ENCODE assay signal across 11 cellular contexts in genomic region chr2:97005353-97005752, GRCh38. TPM values are rescaled to one million over a fixed set of nuclear protein-coding genes. Genes with fewer than 3 reads are reported as not detected.
DNase-seq lines count a peak whose midpoint lies in the region; ATAC-seq and TF ChIP-seq lines count a peak whose summit lies in the region.
"Had no signal": no experiment of that assay in that cellular context is flagged by ENCODE, and none has a peak within 500 bp of the region (broad histone marks: within the 10 kb centered on the region; RNA-seq: fewer than 3 reads in every experiment).

No MANE protein-coding gene starts in this region.

- H2AFZ ChIP-seq in fibroblast of lung (ENCODE audit: low read length), result no peak overlapping the region

- H3K27me3 ChIP-seq in A673 (replicated peaks; ENCODE audit: insufficient read depth, low read depth, low read length, poor library complexity) (peaks cover 29% of the 10 kb centered on the region), fibroblast of lung (ENCODE audit: control insufficient read depth, insufficient read depth, low read length) (no peaks in the 10 kb centered on the region)

- TF ChIP-seq CTCF in A673 (conservative IDR thresholded peaks at IDR 0.05; ENCODE audit: low read depth, low read length) (peak; percentile 54), fibroblast of lung (conservative IDR thresholded peaks at IDR 0.05 in 1 of 2, IDR thresholded peaks at IDR 0.05 in 1 of 2; ENCODE audit: low read depth in 1 of 2, low read length in 2 of 2) (peak; percentile 42 to 57)

- H3K79me2 ChIP-seq in fibroblast of lung (ENCODE audit: control insufficient read depth, insufficient read depth, low read length), result no peaks in the 10 kb centered on the region

- DNase-seq in A673 (ENCODE audit: low spot score) (peak; percentile 33), ELR (ENCODE audit: low read depth) (peak; percentile 45), OCI-M1 (lab: John Stamatoyannopoulos, UW) (peak; percentile 17), fibroblast of lung (ENCODE audit: low read depth in 2 of 2) (peak in 1 of 2 donors; percentile 4), H4 (ENCODE audit: low spot score) (no peak)
- DNase-seq in activated T-cell treated with anti-CD3 and anti-CD28 coated beads, Interleukin-2, amount 50 U/mL, for 4 hours, result no peak
- DNase-seq: NCI-H187 treated with DMSO at 0.1 percent for 48 hours; stimulated activated CD4-positive, alpha-beta T cell treated with anti-CD3 and anti-CD28 coated beads, Interleukin-2, amount 100 ng/mL, for 24 hours had no signal

- H4K20me1 ChIP-seq in fibroblast of lung (ENCODE audit: control insufficient read depth, extremely low read depth, insufficient read depth, low read length), result no peaks in the 10 kb centered on the region

- H3K4me3 Mint-ChIP-seq in activated T-cell treated with anti-CD3 and anti-CD28 coated beads, Interleukin-2, amount 50 U/mL, for 4 hours, result no peak overlapping the region

- no peak for ATAC-seq in activated T-cell treated with anti-CD3 and anti-CD28 coated beads, Interleukin-2, amount 50 U/mL, for 4 hours
- ATAC-seq in HG03457 (IDR thresholded peaks at IDR 0.05; ENCODE audit: unreplicated experiment), result no peak
- no peak for ATAC-seq in HG03442 (IDR thresholded peaks at IDR 0.05; ENCODE audit: unreplicated experiment)

- no peaks in the 10 kb centered on the region for H3K36me3 Mint-ChIP-seq in activated T-cell treated with anti-CD3 and anti-CD28 coated beads, Interleukin-2, amount 50 U/mL, for 4 hours (ENCODE audit: insufficient read depth)

- peaks cover 15% of the 10 kb centered on the region for H3K27me3 Mint-ChIP-seq in activated T-cell treated with anti-CD3 and anti-CD28 coated beads, Interleukin-2, amount 50 U/mL, for 4 hours (ENCODE audit: low read depth)

- H3K9me3 ChIP-seq in A673 (ENCODE audit: low read depth, low read length, poor library complexity, severe bottlenecking), result no peaks in the 10 kb centered on the region
- H3K9me3 ChIP-seq in fibroblast of lung (ENCODE audit: control insufficient read depth, insufficient read depth, low read depth, low read length), result no peaks in the 10 kb centered on the region
- H3K9me3 ChIP-seq: thoracic aorta had no signal

- CTCF ChIA-PET in A673 (lab: Charles Lee), result no interaction called here

- H3K4me2 ChIP-seq in fibroblast of lung (ENCODE audit: extremely low read depth, insufficient read depth, low read length), result no peak overlapping the region

- H3K4me3 ChIP-seq in A673 (ENCODE audit: low read depth, low read length, poor library complexity, severe bottlenecking) (no peak overlapping the region), fibroblast of lung (replicated peaks in 1 of 4; ENCODE audit: control extremely low read depth in 1 of 4, insufficient read depth in 1 of 4, low read depth in 3 of 4, low read length in 4 of 4) (no peak overlapping the region)
- H3K4me3 ChIP-seq: thoracic aorta had no signal

- H3K9ac ChIP-seq in fibroblast of lung (ENCODE audit: insufficient read depth, low read length), result no peak overlapping the region

- intact Hi-C loops in A673 (cut with micrococcal nuclease; ENCODE audit: unreplicated experiment), result no loop called here

- POLR2A ChIA-PET in A673 (lab: Charles Lee; ENCODE audit: low non-redundant PET), result no interaction called here

- BruUV-seq in A673 (replicated peaks; lab: Mats Ljungman, UMichigan), result no TSS peak

- H3K4me1 Mint-ChIP-seq in activated T-cell treated with anti-CD3 and anti-CD28 coated beads, Interleukin-2, amount 50 U/mL, for 4 hours (ENCODE audit: low read depth), result no peaks in the 10 kb centered on the region

- no peaks in the 10 kb centered on the region for H3K9me3 Mint-ChIP-seq in activated T-cell treated with anti-CD3 and anti-CD28 coated beads, Interleukin-2, amount 50 U/mL, for 4 hours

- H3K27ac ChIP-seq in A673 (ENCODE audit: low read depth, low read length, poor library complexity, severe bottlenecking) (no peak overlapping the region), fibroblast of lung (ENCODE audit: insufficient read depth, low read length) (no peak overlapping the region)
- H3K27ac ChIP-seq: thoracic aorta had no signal

- H3K36me3 ChIP-seq in A673 (ENCODE audit: insufficient read depth, low read length, poor library complexity, severe bottlenecking) (no peaks in the 10 kb centered on the region), fibroblast of lung (ENCODE audit: control insufficient read depth, insufficient read depth, low read length) (no peaks in the 10 kb centered on the region)
- H3K36me3 ChIP-seq: thoracic aorta had no signal

- H3K4me1 ChIP-seq in A673 (ENCODE audit: insufficient read depth, low read length, poor library complexity, severe bottlenecking) (no peaks in the 10 kb centered on the region), fibroblast of lung (ENCODE audit: control insufficient read depth, extremely low read depth, insufficient read depth, low read length) (no peaks in the 10 kb centered on the region)

RNA-seq across cellular contexts. Expression of gene FAM178B, which starts 19.0 kb away (rescaled TPM):
- total RNA-seq in A673 (2021), result not detected in 2 replicates
- total RNA-seq in fibroblast of lung, result not detected in 2 replicates
- not detected in 2 replicates for polyA plus RNA-seq in fibroblast of lung
- not detected in 2 replicates for polyA plus RNA-seq in fibroblast of lung (2012)
- polyA minus RNA-seq in fibroblast of lung (ENCODE audit: low replicate concordance), result not detected in 2 replicates
- total RNA-seq in activated T-cell treated with anti-CD3 and anti-CD28 coated beads, Interleukin-2, amount 50 U/mL, for 4 hours, result under 1 TPM in 2 of 3 donors, not detected in 1; 0.25 to 0.33 TPM
- not detected in 2 replicates for total RNA-seq in H4 (2014; rRNA removed; shearing (Covaris generic))
- total RNA-seq: thoracic aorta had no signal

Comparison
In these comparisons a context has a peak if more than half of its experiments do, and no peak if none do; other contexts are left out.
1. DNase-seq: peak in A673 (single experiment), ELR (single experiment) and OCI-M1 (single experiment); none in activated T-cell treated with anti-CD3 and anti-CD28 coated beads, Interleukin-2, amount 50 U/mL, for 4 hours (single experiment) and H4 (single experiment).